In the genomic region with DNA sequence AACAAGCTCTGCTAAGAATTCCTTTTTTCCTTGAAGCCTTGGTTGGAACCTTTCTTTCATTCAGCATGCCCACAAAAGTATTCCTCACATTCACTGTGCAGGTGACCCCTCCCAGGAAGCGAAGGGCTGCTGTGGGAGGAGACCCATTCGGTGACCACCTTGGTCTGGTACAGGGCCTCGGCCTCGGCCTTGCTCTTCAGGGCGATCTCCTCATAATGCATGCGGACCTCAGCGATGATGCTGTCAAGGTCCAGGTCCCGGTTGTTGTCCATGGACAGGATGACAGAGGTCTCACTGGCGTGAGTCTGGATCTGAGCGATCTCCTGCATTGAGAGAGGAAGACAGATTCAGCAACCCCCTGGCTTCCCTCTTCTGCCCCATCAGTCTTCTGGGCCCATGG, we compare ENCODE assay signal across 23 cellular contexts. TPM values are rescaled to one million over a fixed set of nuclear protein-coding genes. Genes with fewer than 3 reads are reported as not detected.
A peak's percentile ranks its signal among the peaks of the same experiment; 100 is the strongest.
DNase-seq lines count a peak whose midpoint lies in the region; ATAC-seq, FAIRE-seq and TF ChIP-seq lines count a peak whose summit lies in the region.
"Had no signal": no experiment of that assay in that cellular context is flagged by ENCODE, and none has a peak within 500 bp of the region (broad histone marks: within the 10 kb centered on the region; RNA-seq: fewer than 3 reads in every experiment).

No MANE protein-coding gene starts in this region.

- no peaks in the 10 kb centered on the region for H3K4me1 Mint-ChIP-seq in chondrocyte (ENCODE audit: low read depth)
- H3K4me1 Mint-ChIP-seq: CD4-positive, alpha-beta memory T cell had no signal

- no peak overlapping the region for H3K27ac Mint-ChIP-seq in chondrocyte (ENCODE audit: unreplicated experiment)
- H3K27ac Mint-ChIP-seq: CD4-positive, alpha-beta memory T cell; HFFc6 had no signal

- TF ChIP-seq CTCF in chondrocyte (IDR thresholded peaks at IDR 0.05) (no peak), osteoblast (IDR thresholded peaks at IDR 0.05; ENCODE audit: extremely low read depth, low read depth, low read length) (no peak), omental fat pad (IDR thresholded peaks at IDR 0.05) (no peak)

- no peaks in the 10 kb centered on the region for H3K9me3 Mint-ChIP-seq in chondrocyte (ENCODE audit: low read depth)
- H3K9me3 Mint-ChIP-seq: CD4-positive, alpha-beta memory T cell; HFFc6 had no signal

- peaks cover under 1% of the 10 kb centered on the region for H3K36me3 Mint-ChIP-seq in chondrocyte (ENCODE audit: low read depth)
- H3K36me3 Mint-ChIP-seq: CD4-positive, alpha-beta memory T cell had no signal

- H3K79me2 ChIP-seq in osteoblast (ENCODE audit: insufficient read depth, low read length) = no peaks in the 10 kb centered on the region

- no peak overlapping the region for H3K4me2 ChIP-seq in osteoblast (ENCODE audit: insufficient read depth, low read length)

- peak; percentile 52 for DNase-seq in chondrocyte (ENCODE audit: low spot score)
- DNase-seq in osteoblast (ENCODE audit: insufficient read length, low spot score, missing footprints) = peak; percentile 4
- no peak for DNase-seq in urothelium cell line (ENCODE audit: low spot score)
- no peak for DNase-seq in NK-92 (lab: John Stamatoyannopoulos, UW; ENCODE audit: unreplicated experiment)
- no peak for DNase-seq in omental fat pad (ENCODE audit: low spot score)
- DNase-seq: C1 segment of cervical spinal cord; Calu3; CD4-positive, alpha-beta memory T cell; COR-L47; DMS53; DMS79 treated with DMSO at 0.1 percent for 48 hours; GF-D8; GM23248; H7; HFFc6 had no signal

- no peak overlapping the region for H3K4me3 Mint-ChIP-seq in chondrocyte (ENCODE audit: unreplicated experiment)
- H3K4me3 Mint-ChIP-seq: CD4-positive, alpha-beta memory T cell; HFFc6 had no signal

- H3K27ac ChIP-seq in osteoblast (ENCODE audit: low read depth, low read length) = no peak overlapping the region
- H3K27ac ChIP-seq: GM23248 had no signal

- no peaks in the 10 kb centered on the region for H3K36me3 ChIP-seq in osteoblast (ENCODE audit: insufficient read depth, low read length)

- no peak overlapping the region for H3K4me3 ChIP-seq in osteoblast (ENCODE audit: insufficient read depth, low read length)
- H3K4me3 ChIP-seq: GM23248 had no signal

- H4K20me1 ChIP-seq in osteoblast (ENCODE audit: insufficient read depth, low read length) = no peaks in the 10 kb centered on the region

- peaks cover 76% of the 10 kb centered on the region for H3K27me3 Mint-ChIP-seq in chondrocyte (ENCODE audit: low read depth)

- H3K9me3 ChIP-seq in osteoblast (ENCODE audit: low read depth, low read length) = no peaks in the 10 kb centered on the region

- ATAC-seq in omental fat pad (ENCODE audit: low FRiP score) = no peak
- ATAC-seq in HG03354 (IDR thresholded peaks at IDR 0.05; ENCODE audit: poor library complexity, severe bottlenecking, unreplicated experiment) = no peak

- no peaks in the 10 kb centered on the region for H3K4me1 ChIP-seq in osteoblast (ENCODE audit: insufficient read depth, low read length)

- peaks cover 70% of the 10 kb centered on the region for H3K27me3 ChIP-seq in osteoblast (ENCODE audit: insufficient read depth, low read length)

- H2AFZ ChIP-seq in osteoblast (ENCODE audit: low read length) = no peak overlapping the region
- H2AFZ ChIP-seq: GM23248 had no signal

- FAIRE-seq in urothelium cell line (lab: Jason Lieb, UNC) = peak; percentile 20
- FAIRE-seq: GM12891, GM18507, H1 had no signal

RNA-seq across cellular contexts. Expression of gene KRT74, which starts 3.1 kb away (rescaled TPM):
- total RNA-seq in chondrocyte = not detected in 3 replicates
- not detected in 2 replicates for total RNA-seq in osteoblast
- total RNA-seq in omental fat pad = not detected
- total RNA-seq: A172; A673; Calu3; CD4-positive, alpha-beta memory T cell; Daoy; G401; GM23248; H1; H7; HFFc6 had no signal

RNA-seq across cellular contexts. Expression of gene KRT71, which starts 17.6 kb away (rescaled TPM):
- total RNA-seq in chondrocyte (not detected in 3 replicates), osteoblast (not detected in 2 replicates), omental fat pad (not detected)
- total RNA-seq: A172; A673; Calu3; CD4-positive, alpha-beta memory T cell; Daoy; G401; GM23248; H1; H7; HFFc6 had no signal

RNA-seq across cellular contexts. Expression of gene KRT72, which starts 30.8 kb away (rescaled TPM):
- total RNA-seq in chondrocyte (not detected in 3 replicates), osteoblast (not detected in 2 replicates), omental fat pad (under 1 TPM in 1 of 4 donors, not detected in 3; 0.31 TPM)
- total RNA-seq: A172, A673, Calu3, Daoy, G401, GM23248, H1, H7, HFFc6 had no signal

RNA-seq across cellular contexts. Expression of gene KRT73, which starts 47.8 kb away (rescaled TPM):
- total RNA-seq in chondrocyte (not detected in 3 replicates), osteoblast (not detected in 2 replicates), omental fat pad (not detected)
- total RNA-seq: A172, A673, Calu3, Daoy, G401, GM23248, H1, H7, HFFc6 had no signal

RNA-seq across cellular contexts. Expression of gene KRT5, which starts 50.3 kb away (rescaled TPM):
- total RNA-seq in chondrocyte (not detected in 3 replicates), osteoblast (0.36 TPM in 1 of 2 replicates, not detected in the other), omental fat pad (10 to 100 TPM in 3 of 4 donors, 1 to 10 TPM in 1; 3.6 to 59.0 (median 14.4) TPM)
- total RNA-seq: CD4-positive, alpha-beta memory T cell; Daoy; G401; GM23248; H1; H7; HFFc6 had no signal

Comparison
In these comparisons a context has a peak if more than half of its experiments do, and no peak if none do; other contexts are left out.
1. DNase-seq: peak in chondrocyte (single experiment) and osteoblast (single experiment); none in urothelium cell line (single experiment), NK-92 (single experiment) and omental fat pad (single experiment).